1 cellular context compared by ENCODE assay signal in the genomic region with DNA sequence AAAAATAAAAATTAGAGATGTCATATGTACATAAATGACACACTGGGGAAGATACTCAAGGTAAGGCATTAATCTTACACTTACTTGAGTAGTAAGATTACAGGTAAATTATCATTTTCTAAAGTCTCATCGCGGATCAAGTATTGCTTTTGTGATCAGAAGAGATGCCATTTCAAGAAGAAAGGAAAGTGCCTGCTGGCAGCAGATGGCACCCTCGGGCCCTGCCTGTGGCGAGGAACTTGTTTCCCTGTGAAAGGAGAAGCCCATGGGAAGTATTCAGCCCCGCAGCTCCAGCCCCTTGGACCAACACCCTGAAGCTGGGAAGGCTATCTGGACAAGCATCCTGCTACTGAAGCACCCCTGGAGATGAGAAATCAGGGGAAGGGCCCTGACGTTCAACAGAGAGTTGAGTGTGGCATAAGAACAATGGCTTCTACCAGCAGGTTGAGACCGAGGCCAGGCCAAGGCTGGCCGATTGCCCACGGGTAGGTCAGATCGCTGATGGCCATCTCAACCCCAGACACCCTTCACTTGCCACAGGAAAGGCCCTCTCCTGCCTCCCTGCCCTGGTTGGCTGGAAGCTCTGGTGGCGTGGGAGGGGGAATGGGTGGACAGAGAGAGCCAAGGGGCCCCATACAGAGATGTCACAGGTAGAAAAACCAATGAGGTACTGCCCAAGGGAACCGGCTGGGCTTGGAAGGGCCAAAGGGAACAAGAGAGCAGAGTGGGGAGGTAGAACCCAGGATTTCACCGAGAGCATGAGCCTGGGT.
TF ChIP-seq lines count a peak whose summit lies in the region.

No MANE protein-coding gene starts in this region.

TF ChIP-seq in IMR-90, 13 proteins besides CTCF, POLR2A, EP300 and RAD21:
- TF ChIP-seq FOS (IDR thresholded peaks at IDR 0.05; ENCODE audit: low read depth, low read length) (no peak), ELK1 (IDR thresholded peaks at IDR 0.05; ENCODE audit: borderline replicate concordance, low read depth, low read length) (no peak), NFE2L2 (IDR thresholded peaks at IDR 0.05; ENCODE audit: low read depth, low read length) (no peak), CEBPB (IDR thresholded peaks at IDR 0.05; ENCODE audit: low read depth, low read length) (no peak), MAZ (IDR thresholded peaks at IDR 0.05; ENCODE audit: borderline replicate concordance, low read depth, low read length) (no peak), MAFK (IDR thresholded peaks at IDR 0.05; ENCODE audit: low read depth, low read length) (no peak), RFX5 (IDR thresholded peaks at IDR 0.05; ENCODE audit: low read depth, low read length) (no peak), USF2 (IDR thresholded peaks at IDR 0.05; ENCODE audit: low read depth, low read length) (no peak), BHLHE40 (IDR thresholded peaks at IDR 0.05; ENCODE audit: low read depth, low read length) (no peak), MXI1 (IDR thresholded peaks at IDR 0.05; ENCODE audit: borderline replicate concordance, low read depth, low read length) (no peak)
